ENCODE assay signal across 8 cellular contexts in genomic region chr1:212012034-212012740, GRCh38. TPM values are rescaled to one million over a fixed set of nuclear protein-coding genes. Genes with fewer than 3 reads are reported as not detected.
DNase-seq lines count a peak whose midpoint lies in the region; ATAC-seq lines count a peak whose summit lies in the region.

No MANE protein-coding gene starts in this region.

- H3K27ac Mint-ChIP-seq in activated CD8-positive, alpha-beta memory T cell treated with anti-CD3 and anti-CD28 coated beads, Interleukin-2, amount 10 ng/mL, durations not matched to agents 7 days and 5 days: no peak overlapping the region
- H3K27ac Mint-ChIP-seq in stimulated activated memory B cell treated with anti-CD40 and anti-IgM and Interleukin-4, amounts not matched to agents 10 μg/mL and 1 μg/mL and 100 μg/mL, for 72 hours: no peak overlapping the region

- H3K4me3 Mint-ChIP-seq in activated CD8-positive, alpha-beta memory T cell treated with anti-CD3 and anti-CD28 coated beads, Interleukin-2, amount 10 ng/mL, durations not matched to agents 7 days and 5 days: no peak overlapping the region
- H3K4me3 Mint-ChIP-seq in stimulated activated memory B cell treated with anti-CD40 and anti-IgM and Interleukin-4, amounts not matched to agents 10 μg/mL and 1 μg/mL and 100 μg/mL, for 72 hours: no peak overlapping the region

- H3K36me3 Mint-ChIP-seq in activated CD8-positive, alpha-beta memory T cell treated with anti-CD3 and anti-CD28 coated beads, Interleukin-2, amount 10 ng/mL, durations not matched to agents 7 days and 5 days: peaks cover 35% of the 10 kb centered on the region
- H3K36me3 Mint-ChIP-seq in stimulated activated memory B cell treated with anti-CD40 and anti-IgM and Interleukin-4, amounts not matched to agents 10 μg/mL and 1 μg/mL and 100 μg/mL, for 72 hours: peaks cover 22% of the 10 kb centered on the region

- CTCF ChIA-PET in activated CD8-positive, alpha-beta memory T cell treated with anti-CD3 and anti-CD28 coated beads, Interleukin-2, amount 10 ng/mL, durations not matched to agents 7 days and 5 days (lab: Charles Lee): interaction anchor here (1.0 to 2.0 kb wide), 8 partner anchors 15 to 443 kb away, joined by 3 to 12 read pairs (median 5); partner anchors contain the start of genes DTL and INTS7

- no peaks in the 10 kb centered on the region for H3K27me3 Mint-ChIP-seq in activated CD8-positive, alpha-beta memory T cell treated with anti-CD3 and anti-CD28 coated beads, Interleukin-2, amount 10 ng/mL, durations not matched to agents 7 days and 5 days
- no peaks in the 10 kb centered on the region for H3K27me3 Mint-ChIP-seq in stimulated activated memory B cell treated with anti-CD40 and anti-IgM and Interleukin-4, amounts not matched to agents 10 μg/mL and 1 μg/mL and 100 μg/mL, for 72 hours

- H3K9me3 Mint-ChIP-seq in activated CD8-positive, alpha-beta memory T cell treated with anti-CD3 and anti-CD28 coated beads, Interleukin-2, amount 10 ng/mL, durations not matched to agents 7 days and 5 days (ENCODE audit: low read depth): no peaks in the 10 kb centered on the region
- H3K9me3 Mint-ChIP-seq in stimulated activated memory B cell treated with anti-CD40 and anti-IgM and Interleukin-4, amounts not matched to agents 10 μg/mL and 1 μg/mL and 100 μg/mL, for 72 hours: no peaks in the 10 kb centered on the region

- DNase-seq in C1 segment of cervical spinal cord (lab: John Stamatoyannopoulos, UW): peak in 10 of 14 donors; percentile 1 to 11 (median 8)
- peak; percentile 31 for DNase-seq in NCI-H748 treated with DMSO at 0.1 percent for 48 hours (lab: John Stamatoyannopoulos, UW)
- peak; percentile 81 for DNase-seq in activated CD8-positive, alpha-beta memory T cell treated with anti-CD3 and anti-CD28 coated beads, Interleukin-2, amount 10 ng/mL, durations not matched to agents 7 days and 5 days
- DNase-seq in epidermal melanocyte (ENCODE audit: insufficient read length, low spot score): peak; percentile 62
- peak; percentile 78 for DNase-seq in mucosa of gallbladder (ENCODE audit: low spot score)

- ATAC-seq in GM19025 (IDR thresholded peaks at IDR 0.05; ENCODE audit: low read depth, unreplicated experiment) (peak; percentile 82), HG03432 (IDR thresholded peaks at IDR 0.05; ENCODE audit: unreplicated experiment) (peak; percentile 92)
- peak; percentile 98 for ATAC-seq in activated CD8-positive, alpha-beta memory T cell treated with anti-CD3 and anti-CD28 coated beads, Interleukin-2, amount 10 ng/mL, durations not matched to agents 7 days and 5 days
- ATAC-seq in stimulated activated memory B cell treated with anti-CD40 and anti-IgM and Interleukin-4, amounts not matched to agents 10 μg/mL and 1 μg/mL and 100 μg/mL, for 72 hours: peak; percentile 83

- peaks cover 2% of the 10 kb centered on the region for H3K4me1 Mint-ChIP-seq in activated CD8-positive, alpha-beta memory T cell treated with anti-CD3 and anti-CD28 coated beads, Interleukin-2, amount 10 ng/mL, durations not matched to agents 7 days and 5 days
- H3K4me1 Mint-ChIP-seq in stimulated activated memory B cell treated with anti-CD40 and anti-IgM and Interleukin-4, amounts not matched to agents 10 μg/mL and 1 μg/mL and 100 μg/mL, for 72 hours: no peaks in the 10 kb centered on the region

RNA-seq across cellular contexts. Expression of gene INTS7, which starts 23.2 kb away (rescaled TPM):
- 10 to 100 TPM; 31.7 to 32.8 TPM for total RNA-seq in activated CD8-positive, alpha-beta memory T cell treated with anti-CD3 and anti-CD28 coated beads, Interleukin-2, amount 10 ng/mL, durations not matched to agents 7 days and 5 days
- total RNA-seq in mucosa of gallbladder: 13.4 TPM

RNA-seq across cellular contexts. Expression of gene DTL, which starts 23.4 kb away (rescaled TPM):
- 10 to 100 TPM; 86.2 to 97.2 TPM for total RNA-seq in activated CD8-positive, alpha-beta memory T cell treated with anti-CD3 and anti-CD28 coated beads, Interleukin-2, amount 10 ng/mL, durations not matched to agents 7 days and 5 days
- 2.9 TPM for total RNA-seq in mucosa of gallbladder

Comparison
In these comparisons a context has a peak if more than half of its experiments do, and no peak if none do; other contexts are left out.
1. Peak in every context shown above with its lines: DNase-seq and ATAC-seq.
2. DNase-seq: peak in every context shown above with its lines; median percentile 81 in activated CD8-positive, alpha-beta memory T cell treated with anti-CD3 and anti-CD28 coated beads, Interleukin-2, amount 10 ng/mL, durations not matched to agents 7 days and 5 days; 78 in mucosa of gallbladder; 62 in epidermal melanocyte; 31 in NCI-H748 treated with DMSO at 0.1 percent for 48 hours; 8 in C1 segment of cervical spinal cord.
3. RNA of gene DTL, which starts 23.4 kb away (total RNA-seq): 86.2 to 97.2 TPM in activated CD8-positive, alpha-beta memory T cell treated with anti-CD3 and anti-CD28 coated beads, Interleukin-2, amount 10 ng/mL, durations not matched to agents 7 days and 5 days; 2.9 TPM in mucosa of gallbladder (single experiment); every median in the first group is over 10 times any median in the second.